10 cellular contexts compared by ENCODE assay signal in genomic region chr5:39420482-39421145, GRCh38. TPM values are rescaled to one million over a fixed set of nuclear protein-coding genes. Genes with fewer than 3 reads are reported as not detected.
DNase-seq lines count a peak whose midpoint lies in the region; ATAC-seq and TF ChIP-seq lines count a peak whose summit lies in the region.
"Had no signal": no experiment of that assay in that cellular context is flagged by ENCODE, and none has a peak within 500 bp of the region (broad histone marks: within the 10 kb centered on the region; RNA-seq: fewer than 3 reads in every experiment).

No MANE protein-coding gene starts in this region.

- intact Hi-C loops in colonic mucosa (cut with DNase I), result no loop called here
- intact Hi-C loops in testis (cut with DNase I; ENCODE audit: low total_unique reads), result no loop called here

- no peaks in the 10 kb centered on the region for H3K9me3 ChIP-seq in colonic mucosa
- H3K9me3 ChIP-seq in liver (ENCODE audit: control insufficient read depth in 4 of 4, low read length in 3 of 4), result no peaks in the 10 kb centered on the region
- no peaks in the 10 kb centered on the region for H3K9me3 ChIP-seq in testis

- ATAC-seq in GM18511 (IDR thresholded peaks at IDR 0.05; ENCODE audit: unreplicated experiment) (no peak), HG02870 (IDR thresholded peaks at IDR 0.05; ENCODE audit: unreplicated experiment) (no peak)

- H3K4me1 ChIP-seq in colonic mucosa (no peaks in the 10 kb centered on the region), liver (ENCODE audit: control insufficient read depth in 4 of 4, insufficient read depth in 4 of 4, low read length in 3 of 4) (peaks cover 2 to 10% (median 5%) of the 10 kb centered on the region in 4 donors), testis (peaks cover 25% of the 10 kb centered on the region)

- H3K9ac ChIP-seq in colonic mucosa (ENCODE audit: low read depth in 2 of 2, low read length in 2 of 2), result no peak overlapping the region
- no peak overlapping the region for H3K9ac ChIP-seq in liver (ENCODE audit: low read depth in 1 of 2, low read length in 2 of 2)

- peak in 1 of 2 donors; percentile 6 for TF ChIP-seq RAD21 in liver (IDR thresholded peaks at IDR 0.05)

- peak overlapping the region; percentile 8 for H3K27ac ChIP-seq in colonic mucosa
- H3K27ac ChIP-seq in liver (ENCODE audit: low read depth in 1 of 2, low read length in 2 of 2), result peak overlapping the region in 1 of 2 donors; percentile 48
- peak overlapping the region; percentile 15 to 82 for H3K27ac ChIP-seq in testis

- TF ChIP-seq CTCF in colonic mucosa (IDR thresholded peaks at IDR 0.05), result no peak
- no peak for TF ChIP-seq CTCF in liver (IDR thresholded peaks at IDR 0.05; ENCODE audit: low read depth, low read length, missing input control)
- TF ChIP-seq CTCF in testis (IDR thresholded peaks at IDR 0.05), result no peak

- 68% methylated on average over 6 of the region's 6 CpGs for WGBS in liver
- 28 to 38% methylated on average over 6 of the region's 6 CpGs for WGBS in testis, 2 donors

- H3K4me3 ChIP-seq in colonic mucosa, result no peak overlapping the region
- no peak overlapping the region for H3K4me3 ChIP-seq in liver (ENCODE audit: low read depth in 1 of 3, low read length in 3 of 3)
- no peak overlapping the region for H3K4me3 ChIP-seq in testis

- no peaks in the 10 kb centered on the region for H3K36me3 ChIP-seq in colonic mucosa
- no peaks in the 10 kb centered on the region for H3K36me3 ChIP-seq in liver (ENCODE audit: control insufficient read depth in 4 of 4, insufficient read depth in 3 of 4, low read depth in 1 of 4, low read length in 3 of 4)
- no peaks in the 10 kb centered on the region for H3K36me3 ChIP-seq in testis (ENCODE audit: low read depth, missing control alignments)

- no peak for TF ChIP-seq POLR2A in testis (IDR thresholded peaks at IDR 0.05)

- peak; percentile 91 for DNase-seq in HT1080 (ENCODE audit: low read depth)
- DNase-seq in colonic mucosa, result peak; percentile 49
- peak; percentile 70 for DNase-seq in testis
- no peak for DNase-seq in T-helper 9 cell
- no peak for DNase-seq in NCI-H446 treated with DMSO at 0.1 percent for 48 hours (lab: John Stamatoyannopoulos, UW)
- DNase-seq: activated CD4-positive, alpha-beta T cell treated with anti-CD3 and anti-CD28 coated beads, Interleukin-2, amount 50 U/mL, for 1 hour; NCI-H1048 had no signal

- H3K27me3 ChIP-seq in colonic mucosa, result no peaks in the 10 kb centered on the region
- peaks cover 0 to 2% (median 0%) of the 10 kb centered on the region in 4 donors for H3K27me3 ChIP-seq in liver (ENCODE audit: control insufficient read depth in 4 of 4, insufficient read depth in 4 of 4, low read length in 3 of 4)
- H3K27me3 ChIP-seq in testis, result no peaks in the 10 kb centered on the region

TF ChIP-seq in liver, 16 proteins besides CTCF, POLR2A, EP300 and RAD21:
- TF ChIP-seq RXRA (IDR thresholded peaks at IDR 0.05) (no peak), FOXA1 (IDR thresholded peaks at IDR 0.05) (no peak), FOXA2 (IDR thresholded peaks at IDR 0.05) (no peak), ATF3 (IDR thresholded peaks at IDR 0.05) (no peak), MAX (IDR thresholded peaks at IDR 0.05) (peak; percentile 67), TAF1 (conservative IDR thresholded peaks at IDR 0.05) (no peak), GABPA (IDR thresholded peaks at IDR 0.05 in 1 of 2, conservative IDR thresholded peaks at IDR 0.05 in 1 of 2) (no peak), EGR1 (IDR thresholded peaks at IDR 0.05; ENCODE audit: low read depth in 2 of 2) (peak in 1 of 2 donors; percentile 60), YY1 (IDR thresholded peaks at IDR 0.05) (no peak), NR2F2 (IDR thresholded peaks at IDR 0.05) (no peak), REST (IDR thresholded peaks at IDR 0.05) (no peak), HNF4A (conservative IDR thresholded peaks at IDR 0.05) (no peak), JUND (IDR thresholded peaks at IDR 0.05) (no peak), ZBTB33 (IDR thresholded peaks at IDR 0.05) (no peak), SP1 (IDR thresholded peaks at IDR 0.05) (no peak), HNF4G (IDR thresholded peaks at IDR 0.05) (no peak)

RNA-seq across cellular contexts. Expression of gene DAB2, which starts 4.2 kb away (rescaled TPM):
- 8.8 and 10.6 TPM in 2 replicates for total RNA-seq in HT1080 (2014; rRNA removed; shearing (Covaris generic))
- 21.1 and 28.7 TPM in 2 replicates for polyA plus RNA-seq in HT1080 (2015; cell fraction: cytosol; rRNA removed)
- polyA plus RNA-seq in HT1080 (2015; cell fraction: nucleus; rRNA removed), result 41.1 and 44.3 TPM in 2 replicates
- total RNA-seq in colonic mucosa (10 to 100 TPM; 43.7 to 46.4 TPM), liver (10 to 100 TPM; 18.4 to 25.6 TPM), testis (10 to 100 TPM; 12.9 to 56.2 TPM)
- polyA plus RNA-seq in liver (10 to 100 TPM; 10.0 to 13.8 TPM), testis (ENCODE audit: insufficient read depth, low read depth, low replicate concordance) (29.7 TPM)

RNA-seq across cellular contexts. Expression of gene C9, which starts 56.3 kb away (rescaled TPM):
- not detected in 2 replicates for total RNA-seq in HT1080 (2014; rRNA removed; shearing (Covaris generic))
- not detected in 2 replicates for polyA plus RNA-seq in HT1080 (2015; cell fraction: cytosol; rRNA removed)
- not detected in 2 replicates for polyA plus RNA-seq in HT1080 (2015; cell fraction: nucleus; rRNA removed)
- total RNA-seq in colonic mucosa (under 1 TPM in 1 of 2 donors, not detected in 1; 0.57 TPM), liver (1,000 to 10,000 TPM in 1 of 2 donors, 100 to 1,000 TPM in 1; 128 to 3,238 TPM), testis (under 1 TPM; 0.16 to 0.74 TPM)
- polyA plus RNA-seq in liver (100 to 1,000 TPM; 656 to 839 TPM), testis (ENCODE audit: insufficient read depth, low read depth, low replicate concordance) (0.95 TPM)

Comparison
In these comparisons a context has a peak if more than half of its experiments do, and no peak if none do; other contexts are left out.
1. DNase-seq: peak in HT1080 (single experiment), colonic mucosa (single experiment) and testis (single experiment); none in T-helper 9 cell (single experiment) and NCI-H446 treated with DMSO at 0.1 percent for 48 hours (single experiment).
2. RNA of gene C9, which starts 56.3 kb away (total RNA-seq): 128 to 3,238 TPM in liver; 0.16 to 0.74 TPM in testis, 0.57 TPM in colonic mucosa and not detected in HT1080; every median in the first group is over 10 times any median in the second.